In genomic region chr2:20198001-20198400, GRCh38 we compare ENCODE assay signal across 14 cellular contexts. TPM values are rescaled to one million over a fixed set of nuclear protein-coding genes. Genes with fewer than 3 reads are reported as not detected.
A peak's percentile ranks its signal among the peaks of the same experiment; 100 is the strongest.
DNase-seq lines count a peak whose midpoint lies in the region; ATAC-seq and TF ChIP-seq lines count a peak whose summit lies in the region.
"Had no signal": no experiment of that assay in that cellular context is flagged by ENCODE, and none has a peak within 500 bp of the region (broad histone marks: within the 10 kb centered on the region; RNA-seq: fewer than 3 reads in every experiment).

No MANE protein-coding gene starts in this region.

- H3K4me1 ChIP-seq in foreskin keratinocyte = no peaks in the 10 kb centered on the region
- H3K4me1 ChIP-seq: sigmoid colon had no signal

- H3K27ac ChIP-seq in foreskin keratinocyte = no peak overlapping the region
- H3K27ac ChIP-seq: sigmoid colon had no signal

- H3K27me3 Mint-ChIP-seq in type B pancreatic cell = no peaks in the 10 kb centered on the region
- H3K27me3 Mint-ChIP-seq in activated T-cell treated with anti-CD3 and anti-CD28 coated beads, Interleukin-2, amount 50 U/mL, for 4 hours (ENCODE audit: low read depth) = no peaks in the 10 kb centered on the region

- DNase-seq in NCI-H146 (lab: John Stamatoyannopoulos, UW) (peak; percentile 44), NCI-H146 treated with DMSO at 0.1 percent for 48 hours (lab: John Stamatoyannopoulos, UW; ENCODE audit: unreplicated experiment) (no peak), NCI-H345 treated with DMSO at 0.1 percent for 48 hours (lab: John Stamatoyannopoulos, UW; ENCODE audit: unreplicated experiment) (peak; percentile 94), foreskin keratinocyte (peak in 1 of 2 donors; percentile 59), type B pancreatic cell (ENCODE audit: extremely low spot score, unreplicated experiment) (no peak), CD1c-positive myeloid dendritic cell (ENCODE audit: extremely low spot score) (no peak), HK-2 (ENCODE audit: unreplicated experiment) (no peak)
- no peak for DNase-seq in activated T-cell treated with anti-CD3 and anti-CD28 coated beads, Interleukin-2, amount 50 U/mL, for 4 hours
- DNase-seq: activated naive CD4-positive, alpha-beta T cell treated with anti-CD3 and anti-CD28 coated beads, Interleukin-2, amount 10 ng/mL, durations not matched to agents 7 days and 5 days; endodermal cell; HCEC 1CT; islet precursor cell; sigmoid colon; SK-N-SH had no signal

- peak; percentile 61 for ATAC-seq in foreskin keratinocyte
- ATAC-seq in activated T-cell treated with anti-CD3 and anti-CD28 coated beads, Interleukin-2, amount 50 U/mL, for 4 hours = no peak

- peak overlapping the region; percentile 89 for H3K27ac Mint-ChIP-seq in type B pancreatic cell
- H3K27ac Mint-ChIP-seq: activated naive CD4-positive, alpha-beta T cell treated with anti-CD3 and anti-CD28 coated beads, Interleukin-2, amount 10 ng/mL, durations not matched to agents 7 days and 5 days; endodermal cell had no signal

- no peaks in the 10 kb centered on the region for H3K27me3 ChIP-seq in foreskin keratinocyte
- H3K27me3 ChIP-seq: sigmoid colon had no signal

- no peaks in the 10 kb centered on the region for H3K9me3 Mint-ChIP-seq in type B pancreatic cell
- no peaks in the 10 kb centered on the region for H3K9me3 Mint-ChIP-seq in activated T-cell treated with anti-CD3 and anti-CD28 coated beads, Interleukin-2, amount 50 U/mL, for 4 hours
- H3K9me3 Mint-ChIP-seq: activated naive CD4-positive, alpha-beta T cell treated with anti-CD3 and anti-CD28 coated beads, Interleukin-2, amount 10 ng/mL, durations not matched to agents 7 days and 5 days had no signal

- TF ChIP-seq CTCF in foreskin keratinocyte (conservative IDR thresholded peaks at IDR 0.05) = peak; percentile 41
- no peak for TF ChIP-seq CTCF in type B pancreatic cell (conservative IDR thresholded peaks at IDR 0.05)

- H3K4me3 Mint-ChIP-seq in type B pancreatic cell = peak overlapping the region; percentile 20
- H3K4me3 Mint-ChIP-seq in activated T-cell treated with anti-CD3 and anti-CD28 coated beads, Interleukin-2, amount 50 U/mL, for 4 hours = no peak overlapping the region
- H3K4me3 Mint-ChIP-seq: activated naive CD4-positive, alpha-beta T cell treated with anti-CD3 and anti-CD28 coated beads, Interleukin-2, amount 10 ng/mL, durations not matched to agents 7 days and 5 days; endodermal cell had no signal

- H3K36me3 Mint-ChIP-seq in type B pancreatic cell = peaks cover 17% of the 10 kb centered on the region
- no peaks in the 10 kb centered on the region for H3K36me3 Mint-ChIP-seq in activated T-cell treated with anti-CD3 and anti-CD28 coated beads, Interleukin-2, amount 50 U/mL, for 4 hours (ENCODE audit: insufficient read depth)
- H3K36me3 Mint-ChIP-seq: activated naive CD4-positive, alpha-beta T cell treated with anti-CD3 and anti-CD28 coated beads, Interleukin-2, amount 10 ng/mL, durations not matched to agents 7 days and 5 days had no signal

- peaks cover 58% of the 10 kb centered on the region for H3K4me1 Mint-ChIP-seq in type B pancreatic cell (ENCODE audit: unreplicated experiment)
- H3K4me1 Mint-ChIP-seq in activated T-cell treated with anti-CD3 and anti-CD28 coated beads, Interleukin-2, amount 50 U/mL, for 4 hours (ENCODE audit: low read depth) = no peaks in the 10 kb centered on the region
- H3K4me1 Mint-ChIP-seq: activated naive CD4-positive, alpha-beta T cell treated with anti-CD3 and anti-CD28 coated beads, Interleukin-2, amount 10 ng/mL, durations not matched to agents 7 days and 5 days; endodermal cell had no signal

RNA-seq across cellular contexts. Expression of gene SDC1, which starts 26.9 kb away (rescaled TPM):
- total RNA-seq in foreskin keratinocyte = 1,300 and 1,305 TPM in 2 replicates
- 824 and 890 TPM in 2 replicates for polyA plus RNA-seq in foreskin keratinocyte
- 164 and 375 TPM in 2 replicates for total RNA-seq in type B pancreatic cell (ENCODE audit: low replicate concordance)
- total RNA-seq in activated T-cell treated with anti-CD3 and anti-CD28 coated beads, Interleukin-2, amount 50 U/mL, for 4 hours = under 1 TPM; 0.33 to 0.73 (median 0.66) TPM

Comparison
In these comparisons a context has a peak if more than half of its experiments do, and no peak if none do; other contexts are left out.
1. DNase-seq: peak in NCI-H146 (single experiment) and NCI-H345 treated with DMSO at 0.1 percent for 48 hours (single experiment); none in NCI-H146 treated with DMSO at 0.1 percent for 48 hours (single experiment), type B pancreatic cell (single experiment), CD1c-positive myeloid dendritic cell (single experiment), activated T-cell treated with anti-CD3 and anti-CD28 coated beads, Interleukin-2, amount 50 U/mL, for 4 hours (single experiment) and HK-2 (single experiment).
2. RNA of gene SDC1, which starts 26.9 kb away (total RNA-seq): 1,300 to 1,305 TPM in foreskin keratinocyte and 164 to 375 TPM in type B pancreatic cell; 0.33 to 0.73 TPM in activated T-cell treated with anti-CD3 and anti-CD28 coated beads, Interleukin-2, amount 50 U/mL, for 4 hours; every median in the first group is over 10 times any median in the second.